16 cellular contexts compared by ENCODE assay signal in the genomic region with DNA sequence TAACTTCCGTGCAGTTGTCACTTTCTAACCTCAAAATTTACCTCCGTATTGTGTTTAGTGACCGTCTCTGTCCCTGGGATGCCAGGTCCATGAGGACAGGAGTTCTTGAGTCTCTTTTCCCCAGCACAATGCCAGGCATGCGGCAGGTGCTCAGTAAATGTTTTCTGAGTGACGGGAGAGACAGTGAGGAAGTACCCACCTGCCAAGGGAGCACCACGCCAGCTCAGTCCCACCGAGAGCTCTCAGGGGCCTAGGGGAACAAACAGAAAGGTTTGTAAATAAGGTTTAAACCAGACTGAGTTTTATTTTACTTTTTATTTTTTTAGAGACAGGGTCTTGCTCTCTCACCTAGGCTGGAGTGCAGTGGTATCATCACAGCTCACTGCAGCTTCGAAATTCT.
DNase-seq lines count a peak whose midpoint lies in the region; ATAC-seq and TF ChIP-seq lines count a peak whose summit lies in the region.
"Had no signal": no experiment of that assay in that cellular context is flagged by ENCODE, and none has a peak within 500 bp of the region (broad histone marks: within the 10 kb centered on the region; RNA-seq: fewer than 3 reads in every experiment).

No MANE protein-coding gene starts in this region.

- no peak overlapping the region for H3K27ac ChIP-seq in right cardiac atrium (ENCODE audit: low read length)

- POLR2A ChIA-PET in WTC11 (lab: Charles Lee): no interaction called here

- H3K4me1 Mint-ChIP-seq in WTC11: no peaks in the 10 kb centered on the region
- H3K4me1 Mint-ChIP-seq: CD4-positive, alpha-beta memory T cell; GM23338; H9 had no signal

- no peak overlapping the region for H3K27ac Mint-ChIP-seq in WTC11
- H3K27ac Mint-ChIP-seq: GM23338 had no signal

- peaks cover 50% of the 10 kb centered on the region for H3K9me3 Mint-ChIP-seq in WTC11

- ATAC-seq in Right ventricle myocardium inferior: no peak
- ATAC-seq in right cardiac atrium: no peak
- no peak for ATAC-seq in WTC11
- ATAC-seq: GM23338, HCT116 had no signal

- no peaks in the 10 kb centered on the region for H3K9me3 ChIP-seq in right cardiac atrium (ENCODE audit: control insufficient read depth, low read length)

- H3K4me3 ChIP-seq in right cardiac atrium (ENCODE audit: low read length): no peak overlapping the region
- H3K4me3 ChIP-seq: GM23338 had no signal

- TF ChIP-seq CTCF in WTC11 (IDR thresholded peaks at IDR 0.05): no peak

- H3K36me3 Mint-ChIP-seq in WTC11: peaks cover 17% of the 10 kb centered on the region

- DNase-seq in Right ventricle myocardium inferior (ENCODE audit: missing footprints): peak; percentile 0
- no peak for DNase-seq in right cardiac atrium
- peak; percentile 4 for DNase-seq in WTC11 (ENCODE audit: low spot score)
- DNase-seq in iPS-NIHi11 (ENCODE audit: low spot score): peak; percentile 3
- peak; percentile 71 for DNase-seq in posterior vena cava (ENCODE audit: low spot score)
- no peak for DNase-seq in SW 1271 (lab: John Stamatoyannopoulos, UW)
- DNase-seq: C1 segment of cervical spinal cord; Calu3; CD4-positive, alpha-beta memory T cell; COR-L47; DMS53; DMS79 treated with DMSO at 0.1 percent for 48 hours; GF-D8; H9 had no signal

- H3K4me3 Mint-ChIP-seq in WTC11: no peak overlapping the region
- H3K4me3 Mint-ChIP-seq: GM23338, H9 had no signal

- H3K27me3 Mint-ChIP-seq in WTC11 (ENCODE audit: low read depth): peaks cover 40% of the 10 kb centered on the region

- CTCF ChIA-PET in WTC11 (lab: Charles Lee): interaction anchor here (0.5 to 0.8 kb wide), 2 partner anchors 22 to 76 kb away, joined by 3 read pairs; no protein-coding TSS in a partner anchor

- H3K4me1 ChIP-seq in right cardiac atrium (ENCODE audit: control insufficient read depth, insufficient read depth, low read length): no peaks in the 10 kb centered on the region

- 85% methylated on average over 8 of the region's 8 CpGs for WGBS in right cardiac atrium

- intact Hi-C loops in Right ventricle myocardium inferior (cut with DNase I) (no loop called here), right cardiac atrium (cut with DNase I) (no loop called here), posterior vena cava (cut with DNase I) (no loop called here)

- H3K27me3 ChIP-seq in right cardiac atrium (ENCODE audit: control insufficient read depth, insufficient read depth): no peaks in the 10 kb centered on the region

TF ChIP-seq in WTC11, 78 proteins besides CTCF, POLR2A, EP300 and RAD21:
- TF ChIP-seq ZNF232 (CRISPR knock-in tag; IDR thresholded peaks at IDR 0.05) (no peak), CREM (CRISPR knock-in tag; IDR thresholded peaks at IDR 0.05) (no peak)
- TF ChIP-seq, protein P1, sequence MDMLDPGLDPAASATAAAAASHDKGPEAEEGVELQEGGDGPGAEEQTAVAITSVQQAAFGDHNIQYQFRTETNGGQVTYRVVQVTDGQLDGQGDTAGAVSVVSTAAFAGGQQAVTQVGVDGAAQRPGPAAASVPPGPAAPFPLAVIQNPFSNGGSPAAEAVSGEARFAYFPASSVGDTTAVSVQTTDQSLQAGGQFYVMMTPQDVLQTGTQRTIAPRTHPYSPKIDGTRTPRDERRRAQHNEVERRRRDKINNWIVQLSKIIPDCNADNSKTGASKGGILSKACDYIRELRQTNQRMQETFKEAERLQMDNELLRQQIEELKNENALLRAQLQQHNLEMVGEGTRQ (CRISPR knock-in tag; IDR thresholded peaks at IDR 0.05): no peak
- TF ChIP-seq, protein P2, sequence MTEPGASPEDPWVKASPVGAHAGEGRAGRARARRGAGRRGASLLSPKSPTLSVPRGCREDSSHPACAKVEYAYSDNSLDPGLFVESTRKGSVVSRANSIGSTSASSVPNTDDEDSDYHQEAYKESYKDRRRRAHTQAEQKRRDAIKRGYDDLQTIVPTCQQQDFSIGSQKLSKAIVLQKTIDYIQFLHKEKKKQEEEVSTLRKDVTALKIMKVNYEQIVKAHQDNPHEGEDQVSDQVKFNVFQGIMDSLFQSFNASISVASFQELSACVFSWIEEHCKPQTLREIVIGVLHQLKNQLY (CRISPR knock-in tag; IDR thresholded peaks at IDR 0.05): no peak
- TF ChIP-seq, protein P3, sequence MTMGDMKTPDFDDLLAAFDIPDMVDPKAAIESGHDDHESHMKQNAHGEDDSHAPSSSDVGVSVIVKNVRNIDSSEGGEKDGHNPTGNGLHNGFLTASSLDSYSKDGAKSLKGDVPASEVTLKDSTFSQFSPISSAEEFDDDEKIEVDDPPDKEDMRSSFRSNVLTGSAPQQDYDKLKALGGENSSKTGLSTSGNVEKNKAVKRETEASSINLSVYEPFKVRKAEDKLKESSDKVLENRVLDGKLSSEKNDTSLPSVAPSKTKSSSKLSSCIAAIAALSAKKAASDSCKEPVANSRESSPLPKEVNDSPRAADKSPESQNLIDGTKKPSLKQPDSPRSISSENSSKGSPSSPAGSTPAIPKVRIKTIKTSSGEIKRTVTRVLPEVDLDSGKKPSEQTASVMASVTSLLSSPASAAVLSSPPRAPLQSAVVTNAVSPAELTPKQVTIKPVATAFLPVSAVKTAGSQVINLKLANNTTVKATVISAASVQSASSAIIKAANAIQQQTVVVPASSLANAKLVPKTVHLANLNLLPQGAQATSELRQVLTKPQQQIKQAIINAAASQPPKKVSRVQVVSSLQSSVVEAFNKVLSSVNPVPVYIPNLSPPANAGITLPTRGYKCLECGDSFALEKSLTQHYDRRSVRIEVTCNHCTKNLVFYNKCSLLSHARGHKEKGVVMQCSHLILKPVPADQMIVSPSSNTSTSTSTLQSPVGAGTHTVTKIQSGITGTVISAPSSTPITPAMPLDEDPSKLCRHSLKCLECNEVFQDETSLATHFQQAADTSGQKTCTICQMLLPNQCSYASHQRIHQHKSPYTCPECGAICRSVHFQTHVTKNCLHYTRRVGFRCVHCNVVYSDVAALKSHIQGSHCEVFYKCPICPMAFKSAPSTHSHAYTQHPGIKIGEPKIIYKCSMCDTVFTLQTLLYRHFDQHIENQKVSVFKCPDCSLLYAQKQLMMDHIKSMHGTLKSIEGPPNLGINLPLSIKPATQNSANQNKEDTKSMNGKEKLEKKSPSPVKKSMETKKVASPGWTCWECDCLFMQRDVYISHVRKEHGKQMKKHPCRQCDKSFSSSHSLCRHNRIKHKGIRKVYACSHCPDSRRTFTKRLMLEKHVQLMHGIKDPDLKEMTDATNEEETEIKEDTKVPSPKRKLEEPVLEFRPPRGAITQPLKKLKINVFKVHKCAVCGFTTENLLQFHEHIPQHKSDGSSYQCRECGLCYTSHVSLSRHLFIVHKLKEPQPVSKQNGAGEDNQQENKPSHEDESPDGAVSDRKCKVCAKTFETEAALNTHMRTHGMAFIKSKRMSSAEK (CRISPR knock-in tag; IDR thresholded peaks at IDR 0.05; ENCODE audit: borderline replicate concordance): no peak
- TF ChIP-seq, protein P4, sequence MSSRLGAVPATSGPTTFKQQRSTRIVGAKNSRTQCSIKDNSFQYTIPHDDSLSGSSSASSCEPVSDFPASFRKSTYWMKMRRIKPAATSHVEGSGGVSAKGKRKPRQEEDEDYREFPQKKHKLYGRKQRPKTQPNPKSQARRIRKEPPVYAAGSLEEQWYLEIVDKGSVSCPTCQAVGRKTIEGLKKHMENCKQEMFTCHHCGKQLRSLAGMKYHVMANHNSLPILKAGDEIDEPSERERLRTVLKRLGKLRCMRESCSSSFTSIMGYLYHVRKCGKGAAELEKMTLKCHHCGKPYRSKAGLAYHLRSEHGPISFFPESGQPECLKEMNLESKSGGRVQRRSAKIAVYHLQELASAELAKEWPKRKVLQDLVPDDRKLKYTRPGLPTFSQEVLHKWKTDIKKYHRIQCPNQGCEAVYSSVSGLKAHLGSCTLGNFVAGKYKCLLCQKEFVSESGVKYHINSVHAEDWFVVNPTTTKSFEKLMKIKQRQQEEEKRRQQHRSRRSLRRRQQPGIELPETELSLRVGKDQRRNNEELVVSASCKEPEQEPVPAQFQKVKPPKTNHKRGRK (CRISPR knock-in tag; IDR thresholded peaks at IDR 0.05; ENCODE audit: borderline replicate concordance): no peak

Comparison
In these comparisons a context has a peak if more than half of its experiments do, and no peak if none do; other contexts are left out.
1. DNase-seq: peak in Right ventricle myocardium inferior (single experiment), WTC11 (single experiment), iPS-NIHi11 (single experiment) and posterior vena cava (single experiment); none in right cardiac atrium (0 of 3) and SW 1271 (0 of 2).